16 cellular contexts compared by ENCODE assay signal in the genomic region with DNA sequence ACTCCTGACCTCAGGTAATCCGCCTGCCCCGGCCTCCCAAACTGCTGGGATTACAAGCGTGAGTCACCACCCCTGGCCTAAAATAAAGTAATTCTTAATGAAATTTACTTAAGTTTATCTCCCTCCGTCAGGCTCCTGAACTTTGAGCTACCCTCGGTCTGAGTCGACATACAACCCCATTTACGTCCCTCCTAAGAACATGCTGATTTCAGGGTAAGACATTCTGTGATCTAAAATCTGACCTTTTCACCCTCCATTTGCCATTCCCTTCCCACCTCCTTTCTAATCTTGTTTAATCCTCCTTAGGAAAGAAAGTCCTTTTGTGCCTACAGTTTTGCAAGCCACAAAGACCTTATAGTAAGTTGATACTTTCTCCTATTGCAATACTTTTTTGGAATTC.
DNase-seq lines count a peak whose midpoint lies in the region; ATAC-seq, FAIRE-seq and TF ChIP-seq lines count a peak whose summit lies in the region.
"Had no signal": no experiment of that assay in that cellular context is flagged by ENCODE, and none has a peak within 500 bp of the region (broad histone marks: within the 10 kb centered on the region; RNA-seq: fewer than 3 reads in every experiment).

No MANE protein-coding gene starts in this region.

- H3K27ac ChIP-seq in CD4-positive, alpha-beta T cell (ENCODE audit: low read depth, low read length), result no peak overlapping the region

- no peaks in the 10 kb centered on the region for H3K27me3 ChIP-seq in CD4-positive, alpha-beta T cell (ENCODE audit: control insufficient read depth, insufficient read depth, low read length)
- H3K27me3 ChIP-seq: right atrium auricular region had no signal

- H3K4me3 Mint-ChIP-seq in CD4-positive, alpha-beta T cell, result peak overlapping the region; percentile 49
- H3K4me3 Mint-ChIP-seq in IgD-negative memory B cell (peak overlapping the region in 3 of 4 donors; percentile 0 to 99 (median 29)), endothelial cell (ENCODE audit: unreplicated experiment) (peak overlapping the region; percentile 99), progenitor cell of endocrine pancreas (ENCODE audit: low read depth) (peak overlapping the region; percentile 96)
- H3K4me3 Mint-ChIP-seq: activated CD4-positive, alpha-beta T cell treated with anti-CD3 and anti-CD28 coated beads, Interleukin-2, amount 10 ng/mL, durations not matched to agents 24 days and 14 days; stimulated activated naive B cell treated with anti-CD40 and anti-IgM and Interleukin-4, amounts not matched to agents 10 μg/mL and 1 μg/mL and 100 μg/mL, for 72 hours had no signal

- H3K4me1 Mint-ChIP-seq in CD4-positive, alpha-beta T cell (ENCODE audit: low read depth), result peaks cover 15% of the 10 kb centered on the region
- peaks cover 5 to 18% (median 6%) of the 10 kb centered on the region in 3 donors for H3K4me1 Mint-ChIP-seq in IgD-negative memory B cell
- H3K4me1 Mint-ChIP-seq in endothelial cell (ENCODE audit: unreplicated experiment), result peaks cover 17% of the 10 kb centered on the region
- peaks cover 7% of the 10 kb centered on the region for H3K4me1 Mint-ChIP-seq in progenitor cell of endocrine pancreas (ENCODE audit: low read depth)

- no peaks in the 10 kb centered on the region for H3K27me3 Mint-ChIP-seq in CD4-positive, alpha-beta T cell
- H3K27me3 Mint-ChIP-seq in IgD-negative memory B cell (no peaks in the 10 kb centered on the region), endothelial cell (ENCODE audit: unreplicated experiment) (peaks cover 5% of the 10 kb centered on the region), progenitor cell of endocrine pancreas (no peaks in the 10 kb centered on the region)
- H3K27me3 Mint-ChIP-seq: activated CD4-positive, alpha-beta T cell treated with anti-CD3 and anti-CD28 coated beads, Interleukin-2, amount 10 ng/mL, durations not matched to agents 24 days and 14 days; stimulated activated naive B cell treated with anti-CD40 and anti-IgM and Interleukin-4, amounts not matched to agents 10 μg/mL and 1 μg/mL and 100 μg/mL, for 72 hours had no signal

- no peak for FAIRE-seq in urothelium cell line (lab: Jason Lieb, UNC)

- TF ChIP-seq CTCF in CD4-positive, alpha-beta T cell (IDR thresholded peaks at IDR 0.05), result no peak
- TF ChIP-seq CTCF in endothelial cell (IDR thresholded peaks at IDR 0.05; ENCODE audit: unreplicated experiment) (no peak), progenitor cell of endocrine pancreas (IDR thresholded peaks at IDR 0.05; ENCODE audit: unreplicated experiment) (no peak)

- H3K36me3 Mint-ChIP-seq in CD4-positive, alpha-beta T cell (ENCODE audit: low read depth), result peaks cover 31% of the 10 kb centered on the region
- H3K36me3 Mint-ChIP-seq in IgD-negative memory B cell, result peaks cover 4% of the 10 kb centered on the region
- H3K36me3 Mint-ChIP-seq in endothelial cell (ENCODE audit: low read depth, unreplicated experiment), result peaks cover 10% of the 10 kb centered on the region
- H3K36me3 Mint-ChIP-seq in progenitor cell of endocrine pancreas (ENCODE audit: insufficient read depth), result peaks cover 8% of the 10 kb centered on the region

- no peak for ATAC-seq in CD4-positive, alpha-beta T cell (ENCODE audit: poor library complexity)
- no peak for ATAC-seq in HG02973 (IDR thresholded peaks at IDR 0.05; ENCODE audit: unreplicated experiment)
- ATAC-seq: stimulated activated naive B cell treated with anti-CD40 and anti-IgM and Interleukin-4, amounts not matched to agents 10 μg/mL and 1 μg/mL and 100 μg/mL, for 72 hours had no signal

- H3K27ac Mint-ChIP-seq in CD4-positive, alpha-beta T cell, result no peak overlapping the region
- H3K27ac Mint-ChIP-seq in IgD-negative memory B cell, result peak overlapping the region in 2 of 3 donors; percentile 6 to 64
- peak overlapping the region; percentile 100 for H3K27ac Mint-ChIP-seq in endothelial cell (ENCODE audit: unreplicated experiment)
- peak overlapping the region; percentile 100 for H3K27ac Mint-ChIP-seq in progenitor cell of endocrine pancreas
- H3K27ac Mint-ChIP-seq: activated CD4-positive, alpha-beta T cell treated with anti-CD3 and anti-CD28 coated beads, Interleukin-2, amount 10 ng/mL, durations not matched to agents 24 days and 14 days; stimulated activated naive B cell treated with anti-CD40 and anti-IgM and Interleukin-4, amounts not matched to agents 10 μg/mL and 1 μg/mL and 100 μg/mL, for 72 hours had no signal

- intact Hi-C loops in CD4-positive, alpha-beta T cell (cut with DNase I, micrococcal nuclease), result loop anchor here in 1 of 2 experiments (10.0 kb wide), 4 partner anchors 243 to 1423 kb away; a partner anchor contains a TSS

- no peaks in the 10 kb centered on the region for H3K9me3 Mint-ChIP-seq in CD4-positive, alpha-beta T cell
- peaks cover 0 to 4% (median 0%) of the 10 kb centered on the region in 3 donors for H3K9me3 Mint-ChIP-seq in IgD-negative memory B cell
- H3K9me3 Mint-ChIP-seq in endothelial cell (ENCODE audit: unreplicated experiment), result no peaks in the 10 kb centered on the region
- H3K9me3 Mint-ChIP-seq in progenitor cell of endocrine pancreas (ENCODE audit: low read depth), result no peaks in the 10 kb centered on the region

- no peaks in the 10 kb centered on the region for H3K9me3 ChIP-seq in CD4-positive, alpha-beta T cell (ENCODE audit: control insufficient read depth, low read length)
- H3K9me3 ChIP-seq: right atrium auricular region had no signal

- POLR2A ChIA-PET in CD4-positive, alpha-beta T cell (lab: Charles Lee), result no interaction called here

- DNase-seq in CD4-positive, alpha-beta T cell, result no peak
- DNase-seq in endothelial cell (ENCODE audit: low spot score) (no peak), progenitor cell of endocrine pancreas (ENCODE audit: low spot score, unreplicated experiment) (no peak), DMS53 treated with DMSO at 0.1 percent for 48 hours (lab: John Stamatoyannopoulos, UW; ENCODE audit: unreplicated experiment) (no peak), NCI-H1048 (lab: John Stamatoyannopoulos, UW) (no peak), urothelium cell line (ENCODE audit: low spot score) (no peak)
- DNase-seq: activated CD4-positive, alpha-beta T cell treated with anti-CD3 and anti-CD28 coated beads, Interleukin-2, amount 10 ng/mL, durations not matched to agents 24 days and 14 days; activated naive CD4-positive, alpha-beta T cell; KG1; NCI-H1417 treated with DMSO at 0.1 percent for 48 hours; NCI-H446; stimulated activated CD4-positive, alpha-beta T cell treated with anti-CD3 and anti-CD28 coated beads, Interleukin-4, amount 100 ng/mL, for 4 hours; stimulated activated naive B cell treated with anti-CD40 and anti-IgM and Interleukin-4, amounts not matched to agents 10 μg/mL and 1 μg/mL and 100 μg/mL, for 72 hours had no signal

- CTCF ChIA-PET in CD4-positive, alpha-beta T cell (lab: Charles Lee), result no interaction called here

Comparison
In these comparisons a context has a peak if more than half of its experiments do, and no peak if none do; other contexts are left out.
1. H3K4me3 Mint-ChIP-seq: peak in every context shown above with its lines; median percentile 99 in endothelial cell; 96 in progenitor cell of endocrine pancreas; 49 in CD4-positive, alpha-beta T cell; 29 in IgD-negative memory B cell.